In the genomic region with DNA sequence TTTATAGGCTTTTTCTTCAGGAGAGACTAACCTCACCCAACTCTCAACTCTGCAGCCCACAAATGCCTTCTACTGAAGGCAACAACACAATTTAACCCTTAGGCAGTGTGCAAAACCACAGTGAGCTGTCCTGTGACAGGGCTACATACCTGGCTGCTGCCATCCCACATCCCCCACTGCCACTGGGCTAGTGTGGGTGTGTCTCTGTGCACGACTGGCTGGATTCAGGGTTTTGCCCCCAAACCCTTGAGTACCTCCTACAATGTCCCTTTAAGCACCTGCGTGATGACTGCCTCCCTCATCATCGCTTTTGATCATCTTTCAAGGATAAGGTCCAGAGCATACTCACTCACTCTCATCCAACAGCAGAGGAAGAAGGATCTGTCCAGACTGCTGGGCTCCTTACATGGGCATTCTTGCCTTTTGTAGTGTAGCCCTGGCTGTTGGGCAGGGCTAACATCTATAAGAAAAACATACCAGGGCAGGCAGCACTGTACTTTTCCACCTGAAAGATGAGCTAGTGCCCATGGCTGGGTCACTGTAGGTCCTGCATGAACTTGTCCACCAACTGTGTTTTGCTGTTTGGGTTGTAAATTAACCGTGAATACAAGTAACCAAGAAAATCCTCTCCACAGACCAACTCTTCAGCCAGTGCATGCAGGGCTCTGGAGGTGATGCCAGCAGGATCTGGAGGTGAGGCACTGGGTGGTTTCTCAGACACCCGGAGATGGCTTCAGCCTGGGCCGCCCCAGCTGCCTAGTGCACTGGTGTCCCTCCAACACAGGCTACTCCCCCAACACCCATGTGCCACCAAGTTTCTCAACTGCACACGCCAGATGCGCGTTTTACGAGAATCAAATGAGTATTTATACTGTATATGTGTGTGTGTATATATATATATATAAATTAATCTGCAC, we compare ENCODE assay signal across 13 cellular contexts. TPM values are rescaled to one million over a fixed set of nuclear protein-coding genes. Genes with fewer than 3 reads are reported as not detected.
DNase-seq lines count a peak whose midpoint lies in the region; ATAC-seq and TF ChIP-seq lines count a peak whose summit lies in the region.
"Had no signal": no experiment of that assay in that cellular context is flagged by ENCODE, and none has a peak within 500 bp of the region (broad histone marks: within the 10 kb centered on the region; RNA-seq: fewer than 3 reads in every experiment).

No MANE protein-coding gene starts in this region.

- no peaks in the 10 kb centered on the region for H3K9me3 ChIP-seq in testis
- peaks cover 2% of the 10 kb centered on the region for H3K9me3 ChIP-seq in psoas muscle

- H3K27me3 Mint-ChIP-seq in activated T-cell treated with anti-CD3 and anti-CD28 coated beads, Interleukin-2, amount 50 U/mL, for 72 hours (ENCODE audit: low read depth) = no peaks in the 10 kb centered on the region
- H3K27me3 Mint-ChIP-seq: IgD-negative memory B cell had no signal

- intact Hi-C loops in Right ventricle myocardium superior (cut with DNase I) (no loop called here), Right ventricle myocardium inferior (cut with DNase I) (no loop called here), testis (cut with DNase I; ENCODE audit: low total_unique reads) (no loop called here), psoas muscle (cut with DNase I) (loop anchor here in 1 of 2 donors (5.0 kb wide), 1 partner anchor 45 kb away; no protein-coding TSS in a partner anchor)

- no peak for TF ChIP-seq CTCF in testis (IDR thresholded peaks at IDR 0.05)
- no peak for TF ChIP-seq CTCF in psoas muscle (IDR thresholded peaks at IDR 0.05)

- H3K9me3 Mint-ChIP-seq in activated T-cell treated with anti-CD3 and anti-CD28 coated beads, Interleukin-2, amount 50 U/mL, for 72 hours = no peaks in the 10 kb centered on the region
- H3K9me3 Mint-ChIP-seq: IgD-negative memory B cell had no signal

- H3K36me3 Mint-ChIP-seq in activated T-cell treated with anti-CD3 and anti-CD28 coated beads, Interleukin-2, amount 50 U/mL, for 72 hours (ENCODE audit: insufficient read depth in 2 of 2) = no peaks in the 10 kb centered on the region

- H3K4me1 Mint-ChIP-seq in activated T-cell treated with anti-CD3 and anti-CD28 coated beads, Interleukin-2, amount 50 U/mL, for 72 hours (ENCODE audit: low read depth) = peaks cover 10% of the 10 kb centered on the region
- H3K4me1 Mint-ChIP-seq: IgD-negative memory B cell had no signal

- H3K27ac Mint-ChIP-seq in activated T-cell treated with anti-CD3 and anti-CD28 coated beads, Interleukin-2, amount 50 U/mL, for 72 hours = peak overlapping the region; percentile 86

- no peak for TF ChIP-seq POLR2A in testis (IDR thresholded peaks at IDR 0.05)

- no peak overlapping the region for H3K27ac ChIP-seq in testis
- H3K27ac ChIP-seq in psoas muscle = no peak overlapping the region

- peak; percentile 23 for DNase-seq in Right ventricle myocardium superior
- DNase-seq in Right ventricle myocardium inferior (ENCODE audit: missing footprints) = no peak
- no peak for DNase-seq in activated T-cell treated with anti-CD3 and anti-CD28 coated beads, Interleukin-2, amount 50 U/mL, for 72 hours
- DNase-seq in islet precursor cell = peak; percentile 66
- peak; percentile 9 for DNase-seq in testis
- no peak for DNase-seq in COR-L47 (lab: John Stamatoyannopoulos, UW)
- no peak for DNase-seq in psoas muscle
- DNase-seq: amygdala; NCI-H1105 treated with DMSO at 0.1 percent for 48 hours; NCI-H2227 treated with DMSO at 0.1 percent for 48 hours; stimulated activated CD8-positive, alpha-beta memory T cell treated with anti-CD3 and anti-CD28 coated beads, Interleukin-4, amount 100 ng/mL, for 48 hours had no signal

- H3K36me3 ChIP-seq in testis (ENCODE audit: low read depth, missing control alignments) = no peaks in the 10 kb centered on the region
- H3K36me3 ChIP-seq in psoas muscle (ENCODE audit: insufficient read depth in 1 of 2, low read depth in 1 of 2) = peaks cover 0 to 31% of the 10 kb centered on the region in 2 donors

- H3K4me3 ChIP-seq in testis (no peak overlapping the region), psoas muscle (no peak overlapping the region)

- no peak overlapping the region for H3K4me3 Mint-ChIP-seq in activated T-cell treated with anti-CD3 and anti-CD28 coated beads, Interleukin-2, amount 50 U/mL, for 72 hours
- H3K4me3 Mint-ChIP-seq: IgD-negative memory B cell had no signal

- WGBS in testis, 2 donors = 92 to 94% methylated on average over 10 of the region's 10 CpGs
- WGBS in psoas muscle, 3 donors = 88 to 97% (median 91%) methylated on average over 10 of the region's 10 CpGs

- ATAC-seq in Right ventricle myocardium superior (ENCODE audit: poor library complexity) = no peak
- no peak for ATAC-seq in Right ventricle myocardium inferior
- peak; percentile 42 to 47 for ATAC-seq in activated T-cell treated with anti-CD3 and anti-CD28 coated beads, Interleukin-2, amount 50 U/mL, for 72 hours (replicated peaks in 1 of 2)
- no peak for ATAC-seq in HG03139 (IDR thresholded peaks at IDR 0.05; ENCODE audit: unreplicated experiment)
- ATAC-seq in psoas muscle = no peak

- H3K4me1 ChIP-seq in testis (peaks cover 10% of the 10 kb centered on the region), psoas muscle (peaks cover 37% of the 10 kb centered on the region)

- H3K27me3 ChIP-seq in testis (no peaks in the 10 kb centered on the region), psoas muscle (ENCODE audit: insufficient read depth in 3 of 3, low read length in 2 of 3) (no peaks in the 10 kb centered on the region)

RNA-seq across cellular contexts. Expression of a gene that starts 45.2 kb away (rescaled TPM):
- 45.0 TPM for total RNA-seq in Right ventricle myocardium superior
- 43.4 TPM for total RNA-seq in Right ventricle myocardium inferior
- 100 to 1,000 TPM; 177 to 221 TPM for total RNA-seq in activated T-cell treated with anti-CD3 and anti-CD28 coated beads, Interleukin-2, amount 50 U/mL, for 72 hours
- total RNA-seq in testis = 100 to 1,000 TPM; 184 to 186 TPM
- polyA plus RNA-seq in testis (ENCODE audit: insufficient read depth, low read depth, low replicate concordance) = 118 TPM
- 10 to 100 TPM; 21.7 to 43.1 (median 28.0) TPM for total RNA-seq in psoas muscle
- polyA plus RNA-seq in psoas muscle = 10 to 100 TPM; 16.0 to 26.0 (median 19.7) TPM

Comparison
In these comparisons a context has a peak if more than half of its experiments do, and no peak if none do; other contexts are left out.
1. DNase-seq: peak in Right ventricle myocardium superior (single experiment), islet precursor cell (single experiment) and testis (single experiment); none in Right ventricle myocardium inferior (single experiment), activated T-cell treated with anti-CD3 and anti-CD28 coated beads, Interleukin-2, amount 50 U/mL, for 72 hours (0 of 2), COR-L47 (single experiment) and psoas muscle (0 of 2).
2. ATAC-seq: peak in activated T-cell treated with anti-CD3 and anti-CD28 coated beads, Interleukin-2, amount 50 U/mL, for 72 hours (2 of 2); none in Right ventricle myocardium superior (single experiment), Right ventricle myocardium inferior (single experiment), HG03139 (single experiment) and psoas muscle (0 of 4).